In genomic region chr3:9690451-9691450, GRCh38 we compare ENCODE assay signal across 1 cellular context.
TF ChIP-seq lines count a peak whose summit lies in the region.

No MANE protein-coding gene starts in this region.

TF ChIP-seq in H1, 55 proteins besides CTCF, POLR2A, EP300 and RAD21 (continued from another document):
- TF ChIP-seq, protein P1, sequence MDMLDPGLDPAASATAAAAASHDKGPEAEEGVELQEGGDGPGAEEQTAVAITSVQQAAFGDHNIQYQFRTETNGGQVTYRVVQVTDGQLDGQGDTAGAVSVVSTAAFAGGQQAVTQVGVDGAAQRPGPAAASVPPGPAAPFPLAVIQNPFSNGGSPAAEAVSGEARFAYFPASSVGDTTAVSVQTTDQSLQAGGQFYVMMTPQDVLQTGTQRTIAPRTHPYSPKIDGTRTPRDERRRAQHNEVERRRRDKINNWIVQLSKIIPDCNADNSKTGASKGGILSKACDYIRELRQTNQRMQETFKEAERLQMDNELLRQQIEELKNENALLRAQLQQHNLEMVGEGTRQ (IDR thresholded peaks at IDR 0.05; ENCODE audit: low read length), result no peak
- TF ChIP-seq TAF7 (optimal IDR thresholded peaks at IDR 0.05; ENCODE audit: borderline replicate concordance, low read depth, low read length), result no peak
